14 cellular contexts compared by ENCODE assay signal in the genomic region with DNA sequence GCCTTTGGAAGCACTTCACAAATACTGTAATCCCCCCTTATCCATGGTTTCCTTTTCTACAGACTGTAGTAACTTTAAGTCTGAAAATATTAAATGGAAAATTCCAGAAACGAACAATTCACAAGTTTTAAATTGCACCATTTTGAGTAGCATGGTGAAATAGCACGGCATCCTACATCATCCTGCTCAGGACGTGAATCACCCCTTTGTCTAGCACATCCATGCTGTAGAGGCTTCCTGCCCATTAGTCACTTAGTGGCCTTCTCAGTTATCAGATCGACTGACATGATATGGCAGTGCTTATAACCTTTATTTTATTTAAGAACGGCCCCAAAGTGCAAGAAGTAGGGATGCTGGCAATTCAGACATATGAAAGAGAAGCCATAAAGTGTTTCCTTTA.
DNase-seq lines count a peak whose midpoint lies in the region; ATAC-seq and TF ChIP-seq lines count a peak whose summit lies in the region.
"Had no signal": no experiment of that assay in that cellular context is flagged by ENCODE, and none has a peak within 500 bp of the region (broad histone marks: within the 10 kb centered on the region; RNA-seq: fewer than 3 reads in every experiment).

No MANE protein-coding gene starts in this region.

- H3K79me2 ChIP-seq in MM.1S (ENCODE audit: low read length), result no peaks in the 10 kb centered on the region

- no peaks in the 10 kb centered on the region for H4K20me1 ChIP-seq in MM.1S (ENCODE audit: insufficient read depth, low read length)

- CTCF ChIA-PET in BJ (lab: Yijun Ruan, JAX), result no interaction called here
- CTCF ChIA-PET in activated CD8-positive, alpha-beta memory T cell treated with anti-CD3 and anti-CD28 coated beads, Interleukin-2, amount 10 ng/mL, durations not matched to agents 7 days and 5 days (lab: Charles Lee), result no interaction called here

- no peak overlapping the region for H3K4me3 Mint-ChIP-seq in activated CD8-positive, alpha-beta memory T cell treated with anti-CD3 and anti-CD28 coated beads, Interleukin-2, amount 10 ng/mL, durations not matched to agents 7 days and 5 days

- peak; percentile 73 for DNase-seq in BJ (ENCODE audit: low read depth)
- peak; percentile 19 for DNase-seq in NB4 (ENCODE audit: low read depth)
- peak; percentile 96 for DNase-seq in dermis blood vessel endothelial cell
- DNase-seq in medulla oblongata (ENCODE audit: extremely low spot score), result peak; percentile 46
- DNase-seq in SHP77 (lab: John Stamatoyannopoulos, UW), result no peak
- DNase-seq in activated CD8-positive, alpha-beta memory T cell treated with anti-CD3 and anti-CD28 coated beads, Interleukin-2, amount 10 ng/mL, durations not matched to agents 7 days and 5 days, result no peak
- no peak for DNase-seq in MM.1S
- DNase-seq: activated gamma-delta T cell treated with Interleukin-2 at 50 U/mL for 16 hours; DMS153; NCI-H1930; stimulated activated CD4-positive, alpha-beta T cell treated with anti-CD3 and anti-CD28 coated beads, Interleukin-2, amount 100 ng/mL, for 24 hours; stomach had no signal

- peaks cover 1% of the 10 kb centered on the region for H3K4me1 Mint-ChIP-seq in activated CD8-positive, alpha-beta memory T cell treated with anti-CD3 and anti-CD28 coated beads, Interleukin-2, amount 10 ng/mL, durations not matched to agents 7 days and 5 days

- H3K27ac Mint-ChIP-seq in activated CD8-positive, alpha-beta memory T cell treated with anti-CD3 and anti-CD28 coated beads, Interleukin-2, amount 10 ng/mL, durations not matched to agents 7 days and 5 days, result no peak overlapping the region

- no peaks in the 10 kb centered on the region for H3K9me3 Mint-ChIP-seq in activated CD8-positive, alpha-beta memory T cell treated with anti-CD3 and anti-CD28 coated beads, Interleukin-2, amount 10 ng/mL, durations not matched to agents 7 days and 5 days (ENCODE audit: low read depth)

- no peaks in the 10 kb centered on the region for H3K9me3 ChIP-seq in MM.1S (replicated peaks; ENCODE audit: insufficient read depth, low read length)
- H3K9me3 ChIP-seq: neutrophil, stomach had no signal

- no peak for ATAC-seq in GM21619 (IDR thresholded peaks at IDR 0.05; ENCODE audit: unreplicated experiment)
- ATAC-seq in activated CD8-positive, alpha-beta memory T cell treated with anti-CD3 and anti-CD28 coated beads, Interleukin-2, amount 10 ng/mL, durations not matched to agents 7 days and 5 days, result no peak

- no peak overlapping the region for H3K4me3 ChIP-seq in BJ (ENCODE audit: low read depth, low read length)
- H3K4me3 ChIP-seq in NB4 (ENCODE audit: low read depth, low read length), result no peak overlapping the region
- H3K4me3 ChIP-seq in MM.1S (ENCODE audit: low read length), result no peak overlapping the region
- H3K4me3 ChIP-seq: stomach had no signal

- H3K36me3 Mint-ChIP-seq in activated CD8-positive, alpha-beta memory T cell treated with anti-CD3 and anti-CD28 coated beads, Interleukin-2, amount 10 ng/mL, durations not matched to agents 7 days and 5 days, result no peaks in the 10 kb centered on the region

- no peaks in the 10 kb centered on the region for H3K4me1 ChIP-seq in MM.1S (ENCODE audit: low read length)

- H3K9me2 ChIP-seq in MM.1S (replicated peaks; ENCODE audit: insufficient read depth, low read length), result no peaks in the 10 kb centered on the region

- POLR2A ChIA-PET in BJ (lab: Charles Lee), result no interaction called here

- H3K27me3 Mint-ChIP-seq in activated CD8-positive, alpha-beta memory T cell treated with anti-CD3 and anti-CD28 coated beads, Interleukin-2, amount 10 ng/mL, durations not matched to agents 7 days and 5 days, result peaks cover 3% of the 10 kb centered on the region

- H3F3A ChIP-seq in MM.1S (ENCODE audit: insufficient read depth, low read length), result no peaks in the 10 kb centered on the region

- H2AFZ ChIP-seq in MM.1S (ENCODE audit: low read length), result no peak overlapping the region

- no peak overlapping the region for H3K4me2 ChIP-seq in MM.1S (ENCODE audit: low read depth, low read length)

- TF ChIP-seq CTCF in BJ (IDR thresholded peaks at IDR 0.05; ENCODE audit: insufficient read depth, low read depth, low read length) (no peak), NB4 (IDR thresholded peaks at IDR 0.05; ENCODE audit: low read depth, low read length) (no peak), MM.1S (IDR thresholded peaks at IDR 0.05; ENCODE audit: low read length) (no peak)

- H3K27ac ChIP-seq in MM.1S (ENCODE audit: low read length), result no peak overlapping the region
- H3K27ac ChIP-seq: neutrophil, stomach had no signal

- no peak for TF ChIP-seq POLR2A in NB4 (IDR thresholded peaks at IDR 0.05; ENCODE audit: extremely low read depth, insufficient read length)

- H3K36me3 ChIP-seq in BJ (ENCODE audit: control insufficient read depth, insufficient read depth, low read length) (no peaks in the 10 kb centered on the region), MM.1S (replicated peaks; ENCODE audit: insufficient read depth, low read length) (no peaks in the 10 kb centered on the region)
- H3K36me3 ChIP-seq: neutrophil, stomach had no signal

- H3K27me3 ChIP-seq in BJ (ENCODE audit: control insufficient read depth, insufficient read depth, low read length) (no peaks in the 10 kb centered on the region), MM.1S (replicated peaks; ENCODE audit: insufficient read depth, low read length) (no peaks in the 10 kb centered on the region)

- no peak overlapping the region for H3K9ac ChIP-seq in MM.1S (ENCODE audit: low read length)

Comparison
In these comparisons a context has a peak if more than half of its experiments do, and no peak if none do; other contexts are left out.
1. DNase-seq: peak in BJ (single experiment), NB4 (single experiment), dermis blood vessel endothelial cell (single experiment) and medulla oblongata (single experiment); none in SHP77 (0 of 2), activated CD8-positive, alpha-beta memory T cell treated with anti-CD3 and anti-CD28 coated beads, Interleukin-2, amount 10 ng/mL, durations not matched to agents 7 days and 5 days (single experiment) and MM.1S (single experiment).